In genomic region chr1:1627261-1627841, GRCh38 we compare ENCODE assay signal across 21 cellular contexts. TPM values are rescaled to one million over a fixed set of nuclear protein-coding genes. Genes with fewer than 3 reads are reported as not detected.
A peak's percentile ranks its signal among the peaks of the same experiment; 100 is the strongest.
DNase-seq lines count a peak whose midpoint lies in the region; ATAC-seq and TF ChIP-seq lines count a peak whose summit lies in the region.
"Had no signal": no experiment of that assay in that cellular context is flagged by ENCODE, and none has a peak within 500 bp of the region (broad histone marks: within the 10 kb centered on the region; RNA-seq: fewer than 3 reads in every experiment).

No MANE protein-coding gene starts in this region.

- peaks cover 4% of the 10 kb centered on the region for H3K36me3 Mint-ChIP-seq in endodermal cell (ENCODE audit: low read depth)

- peak; percentile 18 for DNase-seq in GM06990 (ENCODE audit: extremely low read depth, insufficient read length)
- DNase-seq in HPDE6-E6E7 (ENCODE audit: extremely low spot score), result peak; percentile 76
- DNase-seq in endodermal cell, result peak; percentile 50
- no peak for DNase-seq in DMS53 (lab: John Stamatoyannopoulos, UW)
- no peak for DNase-seq in EL
- DNase-seq: activated CD8-positive, alpha-beta T cell treated with anti-CD3 and anti-CD28 coated beads for 36 hours; anterior cingulate cortex; cortex of kidney; NCI-H187; NCI-H510A treated with DMSO at 0.1 percent for 48 hours; nephron progenitor cell; stimulated activated CD4-positive, alpha-beta T cell treated with anti-CD3 and anti-CD28 coated beads, Interleukin-2, amount 100 ng/mL, for 48 hours; stimulated activated CD8-positive, alpha-beta memory T cell treated with anti-CD3 and anti-CD28 coated beads, Interleukin-4, amount 100 ng/mL, for 48 hours had no signal

- H3K27me3 Mint-ChIP-seq in endodermal cell (ENCODE audit: insufficient read depth), result peaks cover 12% of the 10 kb centered on the region

- 89 to 95% methylated on average over 17 to 38 of the region's 38 CpGs for WGBS in endodermal cell (ENCODE audit: insufficient coverage in 1 of 2, insufficient read length in 1 of 2), 2 experiments

- H3K4me3 Mint-ChIP-seq in endodermal cell, result no peak overlapping the region
- H3K4me3 Mint-ChIP-seq: B cell, nephron progenitor cell had no signal

- no peak overlapping the region for H3K9ac ChIP-seq in endodermal cell (ENCODE audit: extremely low read depth, low read length, poor library complexity, severe bottlenecking)
- peak overlapping the region; percentile 17 to 74 for H3K9ac ChIP-seq in mucosa of rectum (ENCODE audit: low read depth in 1 of 2, low read length in 2 of 2)

- H3K4me1 Mint-ChIP-seq in endodermal cell, result no peaks in the 10 kb centered on the region

- ATAC-seq in HG03432 (IDR thresholded peaks at IDR 0.05; ENCODE audit: unreplicated experiment) (no peak), HG03342 (IDR thresholded peaks at IDR 0.05; ENCODE audit: unreplicated experiment) (no peak)
- ATAC-seq: activated CD8-positive, alpha-beta T cell treated with anti-CD3 and anti-CD28 coated beads for 36 hours had no signal

- peaks cover 2% of the 10 kb centered on the region for H3K9me3 Mint-ChIP-seq in endodermal cell
- H3K9me3 Mint-ChIP-seq: activated CD8-positive, alpha-beta T cell treated with anti-CD3 and anti-CD28 coated beads for 36 hours; activated T-helper 2 cell treated with anti-CD3 and anti-CD28 coated beads, Interferon-gamma antibody, Interleukin-2, Interleukin-4, amounts not matched to agents 10 μg/mL and 5 μg/mL and 100 μg/mL, durations not matched to agents 14 hours and 24 hours and 36 hours; nephron progenitor cell had no signal

- no peaks in the 10 kb centered on the region for H3K9me3 ChIP-seq in endodermal cell (ENCODE audit: control insufficient read depth, low read length)
- no peaks in the 10 kb centered on the region for H3K9me3 ChIP-seq in mucosa of rectum (ENCODE audit: control insufficient read depth in 2 of 2, low read length in 2 of 2)
- H3K9me3 ChIP-seq: thoracic aorta had no signal

- H3K4me3 ChIP-seq in GM06990 (replicated peaks; ENCODE audit: low read depth, low read length) (no peak overlapping the region), endodermal cell (ENCODE audit: low read length) (no peak overlapping the region), mucosa of rectum (ENCODE audit: low read length in 2 of 2) (peak overlapping the region in 1 of 2 donors; percentile 33)
- H3K4me3 ChIP-seq: PC-9, thoracic aorta had no signal

- TF ChIP-seq CTCF in GM06990 (IDR thresholded peaks at IDR 0.05; ENCODE audit: insufficient read depth, low read length, poor library complexity, severe bottlenecking) (no peak), endodermal cell (conservative IDR thresholded peaks at IDR 0.05) (no peak)

- H3K36me3 ChIP-seq in GM06990 (ENCODE audit: control insufficient read depth, insufficient read depth, low read length) (no peaks in the 10 kb centered on the region), endodermal cell (ENCODE audit: control insufficient read depth, insufficient read depth, low read length) (no peaks in the 10 kb centered on the region), mucosa of rectum (ENCODE audit: control insufficient read depth in 2 of 2, insufficient read depth in 2 of 2, low read length in 2 of 2) (no peaks in the 10 kb centered on the region)

- no peaks in the 10 kb centered on the region; the same call in 1 of the 2 replicates for H3K27me3 ChIP-seq in GM06990 (replicated peaks; ENCODE audit: control insufficient read depth, insufficient read depth, low read length)
- peaks cover 13% of the 10 kb centered on the region for H3K27me3 ChIP-seq in endodermal cell (ENCODE audit: control insufficient read depth, insufficient read depth, low read length, poor library complexity, severe bottlenecking)
- peaks cover 2 to 3% of the 10 kb centered on the region in 2 donors for H3K27me3 ChIP-seq in mucosa of rectum (ENCODE audit: control insufficient read depth in 2 of 2, insufficient read depth in 2 of 2, low read length in 2 of 2)

- H3K4me1 ChIP-seq in endodermal cell (ENCODE audit: control insufficient read depth, insufficient read depth, low read length) (no peaks in the 10 kb centered on the region), mucosa of rectum (ENCODE audit: control insufficient read depth in 2 of 2, insufficient read depth in 2 of 2, low read length in 2 of 2) (peaks cover 10 to 11% of the 10 kb centered on the region in 2 donors)

- H3K27ac ChIP-seq in endodermal cell (ENCODE audit: low read depth, low read length) (no peak overlapping the region), mucosa of rectum (ENCODE audit: low read depth in 2 of 2, low read length in 2 of 2) (peak overlapping the region; percentile 81 to 88)
- H3K27ac ChIP-seq: HL-60, PC-9, thoracic aorta had no signal

- no peak overlapping the region for H3K27ac Mint-ChIP-seq in endodermal cell
- H3K27ac Mint-ChIP-seq: activated CD8-positive, alpha-beta T cell treated with anti-CD3 and anti-CD28 coated beads for 36 hours; activated T-helper 2 cell treated with anti-CD3 and anti-CD28 coated beads, Interferon-gamma antibody, Interleukin-2, Interleukin-4, amounts not matched to agents 10 μg/mL and 5 μg/mL and 100 μg/mL, durations not matched to agents 14 hours and 24 hours and 36 hours; B cell; nephron progenitor cell had no signal

RNA-seq across cellular contexts. Expression of gene MMP23B, which starts 4.6 kb away (rescaled TPM):
- 10 to 100 TPM; 14.7 to 19.9 TPM for total RNA-seq in endodermal cell
- 10.1 TPM for polyA plus RNA-seq in endodermal cell (2013, experiment 1 of 2)
- polyA plus RNA-seq in endodermal cell (2013, experiment 2 of 2), result 10.4 TPM

RNA-seq across cellular contexts. Expression of gene MIB2, which starts 12.1 kb away (rescaled TPM):
- 10 to 100 TPM; 77.4 to 97.9 TPM for total RNA-seq in endodermal cell
- 46.2 TPM for polyA plus RNA-seq in endodermal cell (2013, experiment 1 of 2)
- polyA plus RNA-seq in endodermal cell (2013, experiment 2 of 2), result 42.1 TPM

RNA-seq across cellular contexts. Expression of gene FNDC10, which starts 27.4 kb away (rescaled TPM):
- total RNA-seq in endodermal cell, result 10 to 100 TPM; 10.4 to 10.8 TPM
- 6.0 TPM for polyA plus RNA-seq in endodermal cell (2013, experiment 1 of 2)
- polyA plus RNA-seq in endodermal cell (2013, experiment 2 of 2), result 5.7 TPM

RNA-seq across cellular contexts. Expression of gene CDK11B, which starts 31.5 kb away (rescaled TPM):
- 10 to 100 TPM; 31.8 to 33.6 TPM for total RNA-seq in endodermal cell
- 42.7 TPM for polyA plus RNA-seq in endodermal cell (2013, experiment 1 of 2)
- polyA plus RNA-seq in endodermal cell (2013, experiment 2 of 2), result 37.7 TPM

RNA-seq across cellular contexts. Expression of gene SSU72, which starts 52.7 kb away (rescaled TPM):
- 100 to 1,000 TPM; 133 to 138 TPM for total RNA-seq in endodermal cell
- polyA plus RNA-seq in endodermal cell (2013, experiment 1 of 2), result 130 TPM
- polyA plus RNA-seq in endodermal cell (2013, experiment 2 of 2), result 116 TPM

Comparison
In these comparisons a context has a peak if more than half of its experiments do, and no peak if none do; other contexts are left out.
1. DNase-seq: peak in GM06990 (single experiment), HPDE6-E6E7 (single experiment) and endodermal cell (single experiment); none in DMS53 (single experiment) and EL (single experiment).